29 cellular contexts compared by ENCODE assay signal in genomic region chr20:59484228-59484627, GRCh38.
"Had no signal": no experiment of that assay in that cellular context is flagged by ENCODE, and none has a peak within 500 bp of the region (broad histone marks: within the 10 kb centered on the region; RNA-seq: fewer than 3 reads in every experiment).

No MANE protein-coding gene starts in this region.

- H3K4me3 ChIP-seq: gastroesophageal sphincter, heart right ventricle, lung, mucosa of descending colon, neural progenitor cell, psoas muscle, skin epidermis, suprapubic skin, transverse colon, vagina had no signal

- H3K27ac ChIP-seq: epithelial cell of prostate, gastroesophageal sphincter, heart right ventricle, neural progenitor cell, psoas muscle, skin epidermis, suprapubic skin, transverse colon, vagina had no signal

- FAIRE-seq: keratinocyte had no signal

- H2AFZ ChIP-seq: neural progenitor cell had no signal

- ATAC-seq: esophagus mucosa; gastroesophageal sphincter; heart right ventricle; left lobe of liver; mucosa of descending colon; natural killer cell treated with Interleukin-12 subunit alpha and Interleukin-12 subunit beta and Interleukin-15 and Interleukin-18, amount 100 ng/mL, for 72 hours; psoas muscle; right cardiac atrium; stimulated activated naive B cell treated with anti-CD40 and anti-IgM and Interleukin-4, amounts not matched to agents 10 μg/mL and 1 μg/mL and 100 μg/mL, for 72 hours had no signal

- H3K27me3 ChIP-seq: neural progenitor cell, vagina had no signal

- H3K36me3 ChIP-seq: gastroesophageal sphincter, heart right ventricle, neural progenitor cell, suprapubic skin, transverse colon, vagina had no signal

- H3K4me1 ChIP-seq: gastroesophageal sphincter, heart right ventricle, neural progenitor cell, psoas muscle, suprapubic skin, transverse colon, vagina had no signal

- H3K4me2 ChIP-seq: neural progenitor cell had no signal

- H3K9me3 ChIP-seq: gastroesophageal sphincter, heart right ventricle, mucosa of descending colon, psoas muscle, suprapubic skin, transverse colon, vagina had no signal

- H3K9ac ChIP-seq: neural progenitor cell had no signal

- DNase-seq: caudate nucleus; cerebellar nuclear complex; effector CD8-positive, alpha-beta T cell; endodermal cell; foreskin fibroblast; glutamatergic neuron; heart right ventricle; hippocampal formation; mucosa of descending colon; naive B cell; nucleus accumbens; psoas muscle; right cardiac atrium; stimulated activated CD4-positive, alpha-beta T cell treated with anti-CD3 and anti-CD28 coated beads, Interleukin-12 subunit alpha, Interleukin-12 subunit beta, amount 100 ng/mL, for 4 hours; stimulated activated CD4-positive, alpha-beta T cell treated with anti-CD3 and anti-CD28 coated beads, Interleukin-1b, Interleukin-23, amount 100 ng/mL, for 48 hours; stimulated activated CD4-positive, alpha-beta T cell treated with anti-CD3 and anti-CD28 coated beads, Interleukin-4, amount 100 ng/mL, for 24 hours; stimulated activated naive B cell treated with anti-CD40 and anti-IgM and Interleukin-4, amounts not matched to agents 10 μg/mL and 1 μg/mL and 100 μg/mL, for 72 hours; transverse colon had no signal
